19 cellular contexts compared by ENCODE assay signal in genomic region chr7:82471351-82472020, GRCh38. TPM values are rescaled to one million over a fixed set of nuclear protein-coding genes. Genes with fewer than 3 reads are reported as not detected.
A peak's percentile ranks its signal among the peaks of the same experiment; 100 is the strongest.
DNase-seq lines count a peak whose midpoint lies in the region; ATAC-seq, FAIRE-seq and TF ChIP-seq lines count a peak whose summit lies in the region.
"Had no signal": no experiment of that assay in that cellular context is flagged by ENCODE, and none has a peak within 500 bp of the region (broad histone marks: within the 10 kb centered on the region; RNA-seq: fewer than 3 reads in every experiment).

No MANE protein-coding gene starts in this region.

- no peak for FAIRE-seq in GM12878 (lab: Jason Lieb, UNC)
- FAIRE-seq: A204.1, H54, HTR-8/SVneo had no signal

- POLR2A ChIA-PET in GM12878 (lab: Charles Lee) = no interaction called here
- POLR2A ChIA-PET in T-cell (lab: Charles Lee) = no interaction called here

- H3K4me1 Mint-ChIP-seq in neural progenitor cell (no peaks in the 10 kb centered on the region), T-cell (no peaks in the 10 kb centered on the region)

- no peaks in the 10 kb centered on the region for H3K9me3 Mint-ChIP-seq in neural progenitor cell
- peaks cover 0 to 7% (median 3%) of the 10 kb centered on the region in 3 donors for H3K9me3 Mint-ChIP-seq in T-cell
- H3K9me3 Mint-ChIP-seq in activated naive CD4-positive, alpha-beta T cell treated with anti-CD3 and anti-CD28 coated beads, Interleukin-2, amount 50 U/mL, for 72 hours = peaks cover 4 to 9% of the 10 kb centered on the region in 2 donors

- H3K4me2 ChIP-seq in GM12878 (ENCODE audit: control insufficient read depth, insufficient read depth) = no peak overlapping the region
- H3K4me2 ChIP-seq in neural progenitor cell = no peak overlapping the region
- H3K4me2 ChIP-seq: KMS-11 had no signal

- H3K9me3 ChIP-seq in HUES48 (ENCODE audit: control insufficient read depth, insufficient read depth, low read length) = no peaks in the 10 kb centered on the region
- H3K9me3 ChIP-seq in GM12878 (replicated peaks; ENCODE audit: control insufficient read depth, insufficient read depth, low read length) = no peaks in the 10 kb centered on the region
- H3K9me3 ChIP-seq in iPS-20b (ENCODE audit: insufficient read depth, low read depth, low read length) = no peaks in the 10 kb centered on the region
- no peaks in the 10 kb centered on the region for H3K9me3 ChIP-seq in neural progenitor cell (ENCODE audit: low read depth)
- H3K9me3 ChIP-seq: Caco-2 had no signal

- no peak for DNase-seq in GM12878 (ENCODE audit: low read depth, low spot score)
- no peak for DNase-seq in neural progenitor cell (ENCODE audit: low spot score)
- no peak for DNase-seq in T-cell
- no peak for DNase-seq in D341Med (ENCODE audit: low spot score)
- DNase-seq in activated naive CD4-positive, alpha-beta T cell treated with anti-CD3 and anti-CD28 coated beads, Interleukin-2, amount 50 U/mL, for 72 hours (ENCODE audit: low spot score in 2 of 2) = no peak
- no peak for DNase-seq in activated T-cell treated with anti-CD3 and anti-CD28 coated beads, Interleukin-2, amount 50 U/mL, for 1 hour
- DNase-seq: AML-193; Caco-2; CD4-positive, alpha-beta T cell; DMS153; DMS79; GDM1 had no signal

- RAD21 ChIA-PET in GM12878 (lab: Charles Lee; ENCODE audit: unreplicated experiment) = no interaction called here

- peaks cover 2% of the 10 kb centered on the region for H3K27me3 Mint-ChIP-seq in neural progenitor cell (ENCODE audit: insufficient read depth, low read depth)
- H3K27me3 Mint-ChIP-seq in T-cell = no peaks in the 10 kb centered on the region
- H3K27me3 Mint-ChIP-seq: CD4-positive, alpha-beta T cell had no signal

- no peaks in the 10 kb centered on the region for H3K27me3 ChIP-seq in HUES48 (ENCODE audit: control insufficient read depth, insufficient read depth, low read length)
- H3K27me3 ChIP-seq in GM12878 (replicated peaks in 1 of 2; ENCODE audit: control insufficient read depth in 2 of 2, insufficient read depth in 2 of 2, low read length in 1 of 2) = no peaks in the 10 kb centered on the region
- H3K27me3 ChIP-seq in iPS-20b (ENCODE audit: insufficient read depth, low read length) = no peaks in the 10 kb centered on the region
- H3K27me3 ChIP-seq in neural progenitor cell = no peaks in the 10 kb centered on the region

- SMC1A ChIA-PET in GM12878 (lab: Charles Lee; ENCODE audit: uncharacterized antibody, unreplicated experiment) = interaction anchor here (0.6 to 1.7 kb wide), 4 partner anchors 10 to 506 kb away, joined by 3 to 5 read pairs (median 3); no protein-coding TSS in a partner anchor

- H3F3A ChIP-seq in neural progenitor cell (ENCODE audit: low read depth) = no peaks in the 10 kb centered on the region

- H3K27ac ChIP-seq in HUES48 (ENCODE audit: low read depth, low read length) = peak overlapping the region; percentile 46
- no peak overlapping the region for H3K27ac ChIP-seq in GM12878 (ENCODE audit: control insufficient read depth, insufficient read depth)
- no peak overlapping the region for H3K27ac ChIP-seq in iPS-20b (ENCODE audit: low read length)
- no peak overlapping the region for H3K27ac ChIP-seq in neural progenitor cell
- H3K27ac ChIP-seq: C4-2B, KMS-11 had no signal

- no TSS peak for BruUV-seq in GM12878 (replicated peaks; lab: Mats Ljungman, UMichigan)

- no peaks in the 10 kb centered on the region for H4K20me1 ChIP-seq in GM12878 (ENCODE audit: control insufficient read depth, insufficient read depth)
- H4K20me1 ChIP-seq in neural progenitor cell (ENCODE audit: low read depth) = no peaks in the 10 kb centered on the region

- H2AFZ ChIP-seq in GM12878 (ENCODE audit: control insufficient read depth, low read depth, low read length) = no peak overlapping the region
- H2AFZ ChIP-seq in neural progenitor cell (replicated peaks) = peak overlapping the region; percentile 22

- H3K27ac Mint-ChIP-seq in neural progenitor cell = no peak overlapping the region
- no peak overlapping the region for H3K27ac Mint-ChIP-seq in T-cell
- no peak overlapping the region for H3K27ac Mint-ChIP-seq in activated naive CD4-positive, alpha-beta T cell treated with anti-CD3 and anti-CD28 coated beads, Interleukin-2, amount 50 U/mL, for 72 hours
- H3K27ac Mint-ChIP-seq: CD4-positive, alpha-beta T cell had no signal

- peaks cover 28% of the 10 kb centered on the region for H3K4me1 ChIP-seq in HUES48 (ENCODE audit: control insufficient read depth, insufficient read depth, low read length)
- H3K4me1 ChIP-seq in GM12878 (ENCODE audit: control insufficient read depth, insufficient read depth, low read length) = no peaks in the 10 kb centered on the region
- H3K4me1 ChIP-seq in iPS-20b (ENCODE audit: insufficient read depth, low read length) = peaks cover 9% of the 10 kb centered on the region
- peaks cover 7% of the 10 kb centered on the region for H3K4me1 ChIP-seq in neural progenitor cell
- H3K4me1 ChIP-seq: Caco-2 had no signal

- 22% methylated on average over 6 of the region's 6 CpGs for WGBS in GM12878 (ENCODE audit: insufficient coverage, insufficient replicate concordance, low lambda C conversion rate, missing lambda C conversion rate)

- H3K36me3 ChIP-seq in HUES48 (ENCODE audit: control insufficient read depth, insufficient read depth, low read length) (no peaks in the 10 kb centered on the region), GM12878 (ENCODE audit: control insufficient read depth in 2 of 2, insufficient read depth in 2 of 2, low read length in 1 of 2) (no peaks in the 10 kb centered on the region), iPS-20b (ENCODE audit: insufficient read depth, low read depth, low read length) (no peaks in the 10 kb centered on the region), neural progenitor cell (no peaks in the 10 kb centered on the region)

- TF ChIP-seq POLR2A in GM12878 (IDR thresholded peaks at IDR 0.05; ENCODE audit: low read depth, low read length) = no peak

- H3K36me3 Mint-ChIP-seq in neural progenitor cell (no peaks in the 10 kb centered on the region), T-cell (no peaks in the 10 kb centered on the region)
- no peaks in the 10 kb centered on the region for H3K36me3 Mint-ChIP-seq in activated naive CD4-positive, alpha-beta T cell treated with anti-CD3 and anti-CD28 coated beads, Interleukin-2, amount 50 U/mL, for 72 hours

- no peaks in the 10 kb centered on the region for H3K79me2 ChIP-seq in GM12878 (ENCODE audit: control insufficient read depth, insufficient read depth, low read length)
- no peaks in the 10 kb centered on the region for H3K79me2 ChIP-seq in neural progenitor cell (ENCODE audit: low read depth)

- in situ Hi-C loops in GM12878 (cut with MboI) = no loop called here

- ATAC-seq in GM12878 = peak; percentile 44; the same call in 1 of the 3 replicates
- no peak for ATAC-seq in T-cell (replicated peaks in 1 of 4)
- ATAC-seq in activated naive CD4-positive, alpha-beta T cell treated with anti-CD3 and anti-CD28 coated beads, Interleukin-2, amount 50 U/mL, for 72 hours = no peak

- H3K4me3 Mint-ChIP-seq in neural progenitor cell = no peak overlapping the region
- no peak overlapping the region for H3K4me3 Mint-ChIP-seq in T-cell
- H3K4me3 Mint-ChIP-seq: CD4-positive, alpha-beta T cell had no signal

- no peak for TF ChIP-seq CTCF in GM12878 (IDR thresholded peaks at IDR 0.05 in 2 of 3, conservative IDR thresholded peaks at IDR 0.05 in 1 of 3; ENCODE audit: control insufficient read depth in 2 of 3, extremely low read depth in 1 of 3, insufficient read depth in 1 of 3, low read depth in 3 of 3, low read length in 3 of 3)
- TF ChIP-seq CTCF in neural progenitor cell (IDR thresholded peaks at IDR 0.05) = no peak

- CTCF ChIA-PET in GM12878 (lab: Yijun Ruan, JAX) = interaction anchor here (0.8 to 1.0 kb wide), 2 partner anchors 10 to 61 kb away, joined by 3 to 4 read pairs; no protein-coding TSS in a partner anchor
- CTCF ChIA-PET in T-cell (lab: Charles Lee) = no interaction called here

- TF ChIP-seq RAD21 in GM12878 (IDR thresholded peaks at IDR 0.05; ENCODE audit: insufficient read depth, low read depth, low read length) = no peak

- intact Hi-C loops in GM12878 (cut with micrococcal nuclease; ENCODE audit: unreplicated experiment) = no loop called here

- H3K4me3 ChIP-seq in HUES48 (ENCODE audit: low read depth, low read length) (peak overlapping the region; percentile 19; the same call in 1 of the 2 replicates), GM12878 (no peak overlapping the region), iPS-20b (ENCODE audit: low read length) (peak overlapping the region; percentile 32; the same call in 1 of the 2 replicates), neural progenitor cell (no peak overlapping the region)

- H3K9ac ChIP-seq in HUES48 (ENCODE audit: low read depth, low read length) (no peak overlapping the region), GM12878 (ENCODE audit: control insufficient read depth, insufficient read depth, low read length) (no peak overlapping the region), iPS-20b (ENCODE audit: low read depth, low read length) (no peak overlapping the region), neural progenitor cell (no peak overlapping the region)
- H3K9ac ChIP-seq: KMS-11 had no signal

- TF ChIP-seq EP300 in GM12878 (IDR thresholded peaks at IDR 0.05; ENCODE audit: borderline replicate concordance in 1 of 2, control insufficient read depth in 1 of 2, low read depth in 2 of 2, low read length in 2 of 2) = no peak

TF ChIP-seq in GM12878, 131 proteins besides CTCF, POLR2A, EP300 and RAD21 (continues in another document):
- TF ChIP-seq PAX8 (IDR thresholded peaks at IDR 0.05) = no peak

RNA-seq across cellular contexts. Expression of gene CACNA2D1, which starts 27.9 kb away (rescaled TPM):
- total RNA-seq in GM12878 (2013; cell fraction: nucleolus; rRNA removed) = 115 and 128 TPM in 2 replicates
- total RNA-seq in GM12878 (2014; rRNA removed) (0.96 and 2.1 TPM in 2 replicates), GM12878 (2014; rRNA removed; fragmentation: Illumina TruSeq; extraction: Trizol) (1.1 and 1.6 TPM in 2 replicates), GM12878 (2021) (1.5 and 2.4 TPM in 2 replicates), neural progenitor cell (ENCODE audit: low replicate concordance) (1.5 and 1.8 TPM in 2 replicates), T-cell (under 1 TPM in 3 of 5 donors, not detected in 2; 0.03 to 0.43 (median 0.35) TPM)
- polyA plus RNA-seq in GM12878 (2011; ENCODE audit: low read depth) = not detected
- polyA plus RNA-seq in GM12878 (2011; rRNA removed) (14.8 and 22.8 TPM in 2 replicates), GM12878 (2014; fragmentation: Illumina TruSeq; extraction: Trizol) (0.98 and 3.8 TPM in 2 replicates), GM12878 (2014; fragmentation: Nextera tagmentation; extraction: Ambion mirVana) (under 1 TPM; 0.14 to 0.15 TPM), GM12878 (2014; rRNA removed) (0.35 and 0.91 TPM in 2 replicates), GM12878 (2016; fragmentation: Nextera tagmentation; extraction: Ambion mirVana) (1 to 10 TPM in 1 of 2 experiments, under 1 TPM in 1; 0.74 to 1.2 TPM)
- polyA plus RNA-seq in GM12878 (2011; cell fraction: cytosol; rRNA removed) = 4.6 and 5.0 TPM in 2 replicates
- 19.8 and 20.3 TPM in 2 replicates for polyA plus RNA-seq in GM12878 (2011; cell fraction: nucleus; rRNA removed)
- 0.14 TPM in 1 of 2 replicates, not detected in the other for polyA plus RNA-seq in GM12878 (2012)
- polyA minus RNA-seq in GM12878 (2011; rRNA and poly(A)+ RNA removed) = 53.6 and 66.9 TPM in 2 replicates
- 22.9 and 29.3 TPM in 2 replicates for polyA minus RNA-seq in GM12878 (2011; cell fraction: cytosol; rRNA and poly(A)+ RNA removed)
- 97.6 and 186 TPM in 2 replicates for polyA minus RNA-seq in GM12878 (2011; cell fraction: nucleus; rRNA and poly(A)+ RNA removed)
- total RNA-seq in activated naive CD4-positive, alpha-beta T cell treated with anti-CD3 and anti-CD28 coated beads, Interleukin-2, amount 50 U/mL, for 72 hours = not detected
- total RNA-seq: Caco-2; CD4-positive, alpha-beta T cell had no signal

Comparison
In these comparisons a context has a peak if more than half of its experiments do, and no peak if none do; other contexts are left out.
1. H3K4me3 ChIP-seq: peak in HUES48 (single experiment) and iPS-20b (single experiment); none in GM12878 (single experiment) and neural progenitor cell (single experiment).